Comparison of ENCODE assay signal across 10 cellular contexts in the genomic region with DNA sequence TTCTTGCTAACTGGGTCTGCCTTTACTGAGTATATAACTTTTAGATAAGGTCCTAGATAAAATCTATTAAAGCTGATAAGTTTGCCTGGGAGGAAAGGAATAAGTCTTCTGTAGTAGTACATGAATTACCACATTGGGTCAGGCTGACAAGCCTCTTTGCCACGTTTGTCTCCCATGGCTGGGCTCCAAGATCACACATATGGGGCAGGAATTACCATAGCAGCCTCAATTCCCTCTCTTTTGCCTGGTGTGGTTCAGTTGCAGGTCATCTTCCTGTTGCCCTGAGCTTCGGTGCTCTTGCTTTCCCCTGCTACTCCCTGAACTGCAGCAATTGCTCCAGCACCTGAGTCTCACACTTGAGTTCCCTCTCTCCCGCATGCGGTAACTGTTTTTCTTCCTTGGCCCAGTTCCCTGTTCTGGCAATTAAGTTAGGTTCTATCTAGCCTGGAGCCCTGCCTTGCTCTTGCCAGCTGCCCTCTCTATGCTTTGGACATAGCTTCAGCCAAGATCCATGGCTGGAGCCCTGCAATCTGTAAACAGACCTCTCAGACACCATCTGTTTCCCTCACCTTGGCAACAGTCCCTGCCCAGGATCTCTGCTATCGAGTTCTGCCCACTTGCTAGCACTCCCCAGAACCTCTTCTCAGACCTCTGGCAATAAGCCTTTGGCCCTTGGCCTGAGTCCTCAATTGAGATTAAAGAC. TPM values are rescaled to one million over a fixed set of nuclear protein-coding genes. Genes with fewer than 3 reads are reported as not detected.
DNase-seq lines count a peak whose midpoint lies in the region; ATAC-seq and TF ChIP-seq lines count a peak whose summit lies in the region.
"Had no signal": no experiment of that assay in that cellular context is flagged by ENCODE, and none has a peak within 500 bp of the region (broad histone marks: within the 10 kb centered on the region; RNA-seq: fewer than 3 reads in every experiment).

No MANE protein-coding gene starts in this region.

- no peaks in the 10 kb centered on the region for H3K4me1 ChIP-seq in Karpas-422 (ENCODE audit: low read length)

- no peak overlapping the region for H3K27ac ChIP-seq in Karpas-422 (ENCODE audit: low read length)
- H3K27ac ChIP-seq: dorsolateral prefrontal cortex had no signal

- no peaks in the 10 kb centered on the region for H3K27me3 ChIP-seq in Karpas-422 (ENCODE audit: low read length)

- TF ChIP-seq CTCF in fibroblast of the aortic adventitia (IDR thresholded peaks at IDR 0.05; ENCODE audit: insufficient read depth, low read length), result no peak

- H3K36me3 ChIP-seq in Karpas-422 (ENCODE audit: insufficient read depth, low read length), result no peaks in the 10 kb centered on the region

- H2AFZ ChIP-seq in Karpas-422 (ENCODE audit: low read length), result no peak overlapping the region

- H4K20me1 ChIP-seq in Karpas-422 (ENCODE audit: insufficient read depth, low read depth, low read length), result no peaks in the 10 kb centered on the region

- no peak overlapping the region for H3K9ac ChIP-seq in Karpas-422 (ENCODE audit: low read length)

- no peaks in the 10 kb centered on the region for H3K9me3 ChIP-seq in Karpas-422 (ENCODE audit: low read length)

- peak; percentile 75 for DNase-seq in H4 (ENCODE audit: low spot score)
- DNase-seq in NCI-H82 treated with DMSO at 0.1 percent for 48 hours (lab: John Stamatoyannopoulos, UW; ENCODE audit: unreplicated experiment), result peak; percentile 54
- DNase-seq in fibroblast of the aortic adventitia (ENCODE audit: low read depth), result peak; percentile 84
- no peak for DNase-seq in sciatic nerve (ENCODE audit: low spot score)
- no peak for DNase-seq in NAMALWA (ENCODE audit: low spot score)
- DNase-seq in Karpas-422, result no peak
- DNase-seq in activated T-cell treated with anti-CD3 and anti-CD28 coated beads for 4 hours, result no peak

- intact Hi-C loops in sciatic nerve (cut with DNase I), result no loop called here

- no peaks in the 10 kb centered on the region for H3K9me2 ChIP-seq in Karpas-422 (replicated peaks; ENCODE audit: insufficient read depth, low read length)

- peak; percentile 74 for ATAC-seq in sciatic nerve
- ATAC-seq in HG03354 (IDR thresholded peaks at IDR 0.05; ENCODE audit: poor library complexity, severe bottlenecking, unreplicated experiment), result no peak

- H3K79me2 ChIP-seq in Karpas-422 (ENCODE audit: low read length), result no peaks in the 10 kb centered on the region

- H3K4me3 ChIP-seq in fibroblast of the aortic adventitia (ENCODE audit: low read depth, low read length) (no peak overlapping the region), Karpas-422 (ENCODE audit: low read length) (no peak overlapping the region)
- H3K4me3 ChIP-seq: dorsolateral prefrontal cortex had no signal

- no peak overlapping the region for H3K4me2 ChIP-seq in Karpas-422 (ENCODE audit: low read depth, low read length, poor library complexity, severe bottlenecking)

RNA-seq across cellular contexts. Expression of gene GLT8D2, which starts 5.8 kb away (rescaled TPM):
- total RNA-seq in H4 (2014; rRNA removed; shearing (Covaris generic)), result 25.3 and 39.7 TPM in 2 replicates
- 46.0 and 55.3 TPM in 2 replicates for total RNA-seq in fibroblast of the aortic adventitia (ENCODE audit: low replicate concordance)
- 44.8 TPM for total RNA-seq in sciatic nerve
- total RNA-seq in Karpas-422 (2014; rRNA removed; shearing (Covaris generic); ENCODE audit: low replicate concordance), result not detected in 2 replicates
- total RNA-seq: OCI-LY7 had no signal

RNA-seq across cellular contexts. Expression of gene HCFC2, which starts 8.5 kb away (rescaled TPM):
- 6.7 and 7.1 TPM in 2 replicates for total RNA-seq in H4 (2014; rRNA removed; shearing (Covaris generic))
- total RNA-seq in fibroblast of the aortic adventitia (ENCODE audit: low replicate concordance) (28.3 and 30.5 TPM in 2 replicates), sciatic nerve (37.2 TPM)
- total RNA-seq in Karpas-422 (2014; rRNA removed; shearing (Covaris generic); ENCODE audit: low replicate concordance), result 9.6 and 17.2 TPM in 2 replicates

Comparison
In these comparisons a context has a peak if more than half of its experiments do, and no peak if none do; other contexts are left out.
1. DNase-seq: peak in H4 (single experiment), NCI-H82 treated with DMSO at 0.1 percent for 48 hours (single experiment) and fibroblast of the aortic adventitia (single experiment); none in sciatic nerve (single experiment), NAMALWA (single experiment), Karpas-422 (single experiment) and activated T-cell treated with anti-CD3 and anti-CD28 coated beads for 4 hours (single experiment).
2. RNA of gene GLT8D2, which starts 5.8 kb away (total RNA-seq): 46.0 to 55.3 TPM in fibroblast of the aortic adventitia, 44.8 TPM in sciatic nerve (single experiment) and 25.3 to 39.7 TPM in H4; not detected in Karpas-422; every median in the first group is over 10 times any median in the second.